In the genomic region with DNA sequence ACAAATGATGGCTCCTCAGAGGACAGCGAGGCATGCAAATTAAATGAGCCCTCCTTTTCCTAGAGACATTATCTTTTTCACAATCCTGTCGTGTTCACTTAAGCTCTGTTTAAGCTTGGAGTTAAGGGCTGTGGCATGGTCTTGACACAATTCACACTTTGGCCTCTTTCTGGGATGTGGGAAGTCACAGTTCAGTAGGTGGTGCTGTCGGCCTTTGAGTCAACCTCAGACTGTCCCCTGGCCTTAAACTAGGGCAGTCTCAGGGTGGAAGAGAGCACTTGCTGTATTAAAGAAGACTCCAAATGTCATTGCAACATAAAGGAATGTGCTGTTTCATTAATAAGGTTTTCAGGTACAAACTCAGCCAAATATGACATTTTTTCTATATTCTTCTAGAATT, we compare ENCODE assay signal across 8 cellular contexts.
DNase-seq lines count a peak whose midpoint lies in the region; ATAC-seq and TF ChIP-seq lines count a peak whose summit lies in the region.

No MANE protein-coding gene starts in this region.

- no peak overlapping the region for H3K4me2 ChIP-seq in SU-DHL-6 (ENCODE audit: low read depth, low read length, poor library complexity, severe bottlenecking)

- no peaks in the 10 kb centered on the region for H3K9me2 ChIP-seq in SU-DHL-6 (replicated peaks; ENCODE audit: insufficient read depth, low read length)

- ATAC-seq in GM19023 (IDR thresholded peaks at IDR 0.05; ENCODE audit: unreplicated experiment) (peak; percentile 50), HG03159 (IDR thresholded peaks at IDR 0.05; ENCODE audit: unreplicated experiment) (peak; percentile 45), upper lobe of right lung (peak; percentile 54)

- WGBS in iPS DF 6.9 (ENCODE audit: insufficient coverage, insufficient read length), result no CpG with 5 or more reads among the region's 3 CpGs

- intact Hi-C loops in upper lobe of right lung (cut with DNase I), result no loop called here

- H3K36me3 ChIP-seq in SU-DHL-6 (ENCODE audit: low read length), result no peaks in the 10 kb centered on the region
- no peaks in the 10 kb centered on the region for H3K36me3 ChIP-seq in iPS DF 6.9 (ENCODE audit: control insufficient read depth, insufficient read depth, low read length)
- H3K36me3 ChIP-seq in upper lobe of right lung, result no peaks in the 10 kb centered on the region

- H3K27me3 ChIP-seq in SU-DHL-6 (ENCODE audit: low read length), result no peaks in the 10 kb centered on the region
- no peaks in the 10 kb centered on the region for H3K27me3 ChIP-seq in iPS DF 6.9 (ENCODE audit: control insufficient read depth, insufficient read depth, low read length)
- no peaks in the 10 kb centered on the region for H3K27me3 ChIP-seq in upper lobe of right lung

- H4K20me1 ChIP-seq in SU-DHL-6 (ENCODE audit: low read depth, low read length), result no peaks in the 10 kb centered on the region

- H3K4me1 ChIP-seq in iPS DF 6.9 (ENCODE audit: control insufficient read depth, insufficient read depth, low read length), result peaks cover 2% of the 10 kb centered on the region; the same call in 1 of the 2 replicates
- peaks cover 12% of the 10 kb centered on the region for H3K4me1 ChIP-seq in upper lobe of right lung

- H2AFZ ChIP-seq in SU-DHL-6 (ENCODE audit: low read depth, low read length, severe bottlenecking), result no peak overlapping the region

- H3K27ac ChIP-seq in SU-DHL-6 (ENCODE audit: low read depth, low read length) (no peak overlapping the region), iPS DF 6.9 (ENCODE audit: low read length) (no peak overlapping the region), upper lobe of right lung (no peak overlapping the region)

- TF ChIP-seq CTCF in SU-DHL-6 (IDR thresholded peaks at IDR 0.05; ENCODE audit: insufficient read depth, low read length, poor library complexity, severe bottlenecking), result peak; percentile 28
- TF ChIP-seq CTCF in upper lobe of right lung (IDR thresholded peaks at IDR 0.05), result peak; percentile 45

- no peaks in the 10 kb centered on the region for H3F3A ChIP-seq in SU-DHL-6 (ENCODE audit: insufficient read depth)

- H3K79me2 ChIP-seq in SU-DHL-6 (ENCODE audit: insufficient read depth, low read length), result no peaks in the 10 kb centered on the region

- H3K4me3 ChIP-seq in SU-DHL-6 (ENCODE audit: insufficient read depth, low read length, poor library complexity, severe bottlenecking), result no peak overlapping the region
- no peak overlapping the region for H3K4me3 ChIP-seq in iPS DF 6.9 (ENCODE audit: low read length)
- no peak overlapping the region for H3K4me3 ChIP-seq in upper lobe of right lung

- no peak overlapping the region for H3K9ac ChIP-seq in SU-DHL-6 (ENCODE audit: low read length)

- DNase-seq in Daoy (ENCODE audit: low read depth) (peak; percentile 69), iPS DF 6.9 (ENCODE audit: low read depth, low spot score) (peak; percentile 45), upper lobe of right lung (no peak), middle frontal gyrus (ENCODE audit: extremely low spot score, low spot score) (no peak), HK-2 (ENCODE audit: unreplicated experiment) (no peak)

- H3K9me3 ChIP-seq in SU-DHL-6 (ENCODE audit: insufficient read depth, low read length), result no peaks in the 10 kb centered on the region
- no peaks in the 10 kb centered on the region for H3K9me3 ChIP-seq in iPS DF 6.9 (ENCODE audit: control insufficient read depth, insufficient read depth, low read length)
- H3K9me3 ChIP-seq in upper lobe of right lung, result no peaks in the 10 kb centered on the region

Comparison
In these comparisons a context has a peak if more than half of its experiments do, and no peak if none do; other contexts are left out.
1. DNase-seq: peak in Daoy (single experiment) and iPS DF 6.9 (single experiment); none in upper lobe of right lung (single experiment), middle frontal gyrus (single experiment) and HK-2 (single experiment).
2. Peak in every context shown above with its lines, with median percentiles within 50 percentile points of each other: ATAC-seq.